ENCODE assay signal across 8 cellular contexts in genomic region chr12:110583137-110584059, GRCh38. TPM values are rescaled to one million over a fixed set of nuclear protein-coding genes. Genes with fewer than 3 reads are reported as not detected.
DNase-seq lines count a peak whose midpoint lies in the region; ATAC-seq, FAIRE-seq and TF ChIP-seq lines count a peak whose summit lies in the region.

Gene PPTC7, minus strand, starts transcription at chr12:110583318. Its CDS starts 287 bp downstream, at chr12:110583031.

- H3K4ac ChIP-seq in IMR-90 (ENCODE audit: low read depth, low read length), result peak within 1 kb of the TSS; percentile 74

- H3K9me2 ChIP-seq in OCI-LY7 (ENCODE audit: insufficient read depth, low read length), result no peaks in the 10 kb centered on the region

- H3K36me3 ChIP-seq in IMR-90 (ENCODE audit: control insufficient read depth, insufficient read depth, low read length), result no peaks in the 10 kb centered on the region
- H3K36me3 ChIP-seq in OCI-LY7 (ENCODE audit: insufficient read depth, low read length), result peaks cover 12% of the 10 kb centered on the region; the same call in 1 of the 2 replicates
- H3K36me3 ChIP-seq in endothelial cell of umbilical vein (ENCODE audit: control insufficient read depth in 2 of 2, extremely low read depth in 1 of 2, insufficient read depth in 2 of 2, low read length in 2 of 2), result no peaks in the 10 kb centered on the region

- no peak within 1 kb of the TSS for H2BK120ac ChIP-seq in IMR-90 (ENCODE audit: low read depth, low read length)

- 1% methylated on average over 23 of the region's 52 CpGs; no CpG with 5 or more reads in 1 of the 2 experiments for WGBS in IMR-90 (ENCODE audit: extremely low coverage in 2 of 2, insufficient read length in 1 of 2), 2 experiments

- peak within 1 kb of the TSS; percentile 85 for H3K4me3 ChIP-seq in IMR-90 (ENCODE audit: insufficient read depth, low read depth, low read length)
- peak within 1 kb of the TSS; percentile 86 for H3K4me3 ChIP-seq in OCI-LY7 (ENCODE audit: low read depth, low read length, poor library complexity, severe bottlenecking)
- H3K4me3 ChIP-seq in endothelial cell of umbilical vein (replicated peaks in 1 of 3; ENCODE audit: insufficient read depth in 1 of 3, low read depth in 1 of 3, low read length in 3 of 3), result peak within 1 kb of the TSS; percentile 77 to 91 (median 84)

- H3K9me1 ChIP-seq in IMR-90 (ENCODE audit: insufficient read depth, low read length) (peaks cover 7% of the 10 kb centered on the region), endothelial cell of umbilical vein (replicated peaks; ENCODE audit: control insufficient read depth, extremely low read depth, insufficient read depth, low read length) (no peaks in the 10 kb centered on the region)

- H3K14ac ChIP-seq in IMR-90 (replicated peaks; ENCODE audit: low read depth, low read length), result peak within 1 kb of the TSS; percentile 92

- no peak within 1 kb of the TSS for H4K5ac ChIP-seq in IMR-90 (ENCODE audit: low read depth, low read length)

- peaks cover 12 to 37% of the 10 kb centered on the region in 2 experiments; a peak in 3 of 4 replicates for H3K79me1 ChIP-seq in IMR-90 (ENCODE audit: low read depth in 1 of 2, low read length in 2 of 2)

- H3K56ac ChIP-seq in IMR-90 (ENCODE audit: extremely low read depth, insufficient read depth, low read length), result no peak within 1 kb of the TSS; the same call in 1 of the 2 replicates

- H3K9ac ChIP-seq in IMR-90 (ENCODE audit: low read depth, low read length), result peak within 1 kb of the TSS; percentile 77
- H3K9ac ChIP-seq in endothelial cell of umbilical vein (replicated peaks; ENCODE audit: extremely low read depth, insufficient read depth, low read length), result peak within 1 kb of the TSS; percentile 77

- TF ChIP-seq RAD21 in IMR-90 (IDR thresholded peaks at IDR 0.05; ENCODE audit: low read length), result 0 out of 2 replicates have a peak, but pooled peaks have one; percentile 1

- TF ChIP-seq POLR2A in IMR-90 (IDR thresholded peaks at IDR 0.05; ENCODE audit: low read depth, low read length), result peak; percentile 70
- TF ChIP-seq POLR2A in endothelial cell of umbilical vein (IDR thresholded peaks at IDR 0.05; ENCODE audit: low read depth, low read length), result peak; percentile 90

- peak within 1 kb of the TSS; percentile 90 for H2AK9ac ChIP-seq in IMR-90 (replicated peaks; ENCODE audit: low read depth, low read length, poor library complexity)

- TF ChIP-seq CTCF in D721Med (IDR thresholded peaks at IDR 0.05; ENCODE audit: insufficient read depth, missing control alignments) (no peak), IMR-90 (conservative IDR thresholded peaks at IDR 0.05; ENCODE audit: low read depth, low read length) (no peak), OCI-LY7 (conservative IDR thresholded peaks at IDR 0.05; ENCODE audit: low read length) (no peak), endothelial cell of umbilical vein (IDR thresholded peaks at IDR 0.05; ENCODE audit: extremely low read depth in 1 of 2, insufficient read depth in 1 of 2, low read depth in 1 of 2, low read length in 2 of 2) (no peak)

- no peaks in the 10 kb centered on the region for H3K9me3 ChIP-seq in IMR-90 (ENCODE audit: control insufficient read depth, insufficient read depth, low read length)
- no peaks in the 10 kb centered on the region for H3K9me3 ChIP-seq in OCI-LY7 (ENCODE audit: low read length)
- H3K9me3 ChIP-seq in endothelial cell of umbilical vein (replicated peaks; ENCODE audit: control insufficient read depth, insufficient read depth, low read length), result no peaks in the 10 kb centered on the region

- no peak within 1 kb of the TSS; the same call in 1 of the 2 replicates for H4K91ac ChIP-seq in IMR-90 (ENCODE audit: insufficient read depth, low read depth, low read length)

- BruUV-seq in IMR-90 (replicated peaks; lab: Mats Ljungman, UMichigan) (no TSS peak), OCI-LY7 (replicated peaks; lab: Mats Ljungman, UMichigan) (no TSS peak), endothelial cell of umbilical vein (replicated peaks; lab: Mats Ljungman, UMichigan) (TSS peak; percentile 24)

- peaks cover 30% of the 10 kb centered on the region for H4K20me1 ChIP-seq in IMR-90 (ENCODE audit: insufficient read depth, low read length)
- peaks cover 18% of the 10 kb centered on the region for H4K20me1 ChIP-seq in OCI-LY7 (ENCODE audit: insufficient read depth, low read length)
- no peaks in the 10 kb centered on the region for H4K20me1 ChIP-seq in endothelial cell of umbilical vein (replicated peaks; ENCODE audit: control insufficient read depth, extremely low read depth, insufficient read depth, low read length)

- ATAC-seq in GM21526 (IDR thresholded peaks at IDR 0.05; ENCODE audit: low FRiP score, unreplicated experiment) (peak; percentile 79), IMR-90 (ENCODE audit: low read depth) (peak; percentile 99)

- peak within 1 kb of the TSS; percentile 25 to 71 for H4K8ac ChIP-seq in IMR-90 (ENCODE audit: low read depth in 2 of 2, low read length in 2 of 2)

- H2BK20ac ChIP-seq in IMR-90 (ENCODE audit: low read depth, low read length), result no peak within 1 kb of the TSS

- H3K79me2 ChIP-seq in OCI-LY7 (ENCODE audit: insufficient read depth, low read depth, low read length), result peaks cover 44% of the 10 kb centered on the region
- peaks cover 42% of the 10 kb centered on the region for H3K79me2 ChIP-seq in endothelial cell of umbilical vein (ENCODE audit: control insufficient read depth, insufficient read depth, low read length)

- intact Hi-C loops in IMR-90 (cut with micrococcal nuclease) (loop anchor here (5.0 kb wide), 1 partner anchor 36 kb away; no protein-coding TSS in a partner anchor), OCI-LY7 (cut with micrococcal nuclease; ENCODE audit: unreplicated experiment) (loop anchor here (10.0 kb wide), 1 partner anchor 299 kb away; the partner anchor contains the start of gene ATP2A2), endothelial cell of umbilical vein (cut with micrococcal nuclease) (loop anchor here (1.0 to 5.0 kb wide), 3 partner anchors 37 to 116 kb away; partner anchors contain the start of genes FAM216A, GPN3, RAD9B and VPS29)

- peak within 1 kb of the TSS; percentile 47 for H2BK5ac ChIP-seq in IMR-90 (ENCODE audit: low read depth, low read length, poor library complexity, severe bottlenecking)

- peak within 1 kb of the TSS; percentile 14; the same call in 1 of the 2 replicates for H2AK5ac ChIP-seq in IMR-90 (ENCODE audit: low read depth, low read length)

- H3K27me3 ChIP-seq in IMR-90 (ENCODE audit: control insufficient read depth, insufficient read depth, low read length) (no peaks in the 10 kb centered on the region), endothelial cell of umbilical vein (ENCODE audit: control insufficient read depth in 2 of 2, insufficient read depth in 2 of 2, low read length in 2 of 2) (no peaks in the 10 kb centered on the region)

- POLR2A ChIA-PET in IMR-90 (lab: Charles Lee; ENCODE audit: unreplicated experiment), result no interaction called here
- POLR2A ChIA-PET in OCI-LY7 (lab: Charles Lee), result interaction anchor here (0.6 to 1.0 kb wide), 4 partner anchors 17 to 45 kb away, joined by 3 to 5 read pairs (median 4); no protein-coding TSS in a partner anchor
- POLR2A ChIA-PET in endothelial cell of umbilical vein (lab: Charles Lee), result no interaction called here

- FAIRE-seq in D721Med (lab: Jason Lieb, UNC) (no peak), endothelial cell of umbilical vein (lab: Jason Lieb, UNC) (peak; percentile 92)

- peak within 1 kb of the TSS; percentile 36 for H3K27ac ChIP-seq in IMR-90 (ENCODE audit: insufficient read depth, low read length)
- peak within 1 kb of the TSS; percentile 57 for H3K27ac ChIP-seq in OCI-LY7 (ENCODE audit: low read depth, low read length, poor library complexity, severe bottlenecking)
- H3K27ac ChIP-seq in endothelial cell of umbilical vein (ENCODE audit: insufficient read depth, low read depth, low read length), result peak within 1 kb of the TSS; percentile 30

- no peak within 1 kb of the TSS for H3K18ac ChIP-seq in IMR-90 (ENCODE audit: low read depth, low read length)

- H2BK15ac ChIP-seq in IMR-90 (ENCODE audit: low read depth, low read length), result no peak within 1 kb of the TSS; the same call in 2 of the 3 replicates

- H3K4me1 ChIP-seq in IMR-90 (ENCODE audit: control insufficient read depth, insufficient read depth, low read length), result peaks cover 13% of the 10 kb centered on the region
- H3K4me1 ChIP-seq in OCI-LY7 (ENCODE audit: insufficient read depth, low read length, poor library complexity, severe bottlenecking), result peaks cover 57% of the 10 kb centered on the region
- H3K4me1 ChIP-seq in endothelial cell of umbilical vein (ENCODE audit: control insufficient read depth, extremely low read depth, insufficient read depth, low read length), result peaks cover 29% of the 10 kb centered on the region

- H3K23ac ChIP-seq in IMR-90 (ENCODE audit: low read depth, low read length), result peak within 1 kb of the TSS; percentile 98

- in situ Hi-C loops in IMR-90 (cut with MboI; ENCODE audit: low sequenced_read_pairs), result no loop called here

- H2AFZ ChIP-seq in IMR-90 (replicated peaks; ENCODE audit: low read length, poor library complexity) (peak within 1 kb of the TSS; percentile 93), OCI-LY7 (ENCODE audit: low read length) (peak within 1 kb of the TSS; percentile 97), endothelial cell of umbilical vein (ENCODE audit: low read depth, low read length) (peak within 1 kb of the TSS; percentile 75)

- CTCF ChIA-PET in IMR-90 (lab: Yijun Ruan, JAX) (no interaction called here), OCI-LY7 (lab: Charles Lee; ENCODE audit: unreplicated experiment) (no interaction called here), endothelial cell of umbilical vein (lab: Charles Lee) (interaction anchor here (3.2 kb wide), 1 partner anchor 18 kb away, joined by 27 read pairs; no protein-coding TSS in a partner anchor)

- DNase-seq in D721Med (ENCODE audit: insufficient read length, low spot score) (peak; percentile 76), IMR-90 (peak; percentile 94), OCI-LY7 (ENCODE audit: low spot score) (peak; percentile 99), activated T-cell treated with anti-CD3 and anti-CD28 coated beads for 1 hour (ENCODE audit: low read depth) (peak; percentile 96), endothelial cell of umbilical vein (ENCODE audit: low read depth, low spot score) (peak; percentile 95), midbrain (lab: John Stamatoyannopoulos, UW) (peak; percentile 99)
- peak; percentile 93 to 95 for DNase-seq in stimulated activated CD8-positive, alpha-beta memory T cell treated with anti-CD3 and anti-CD28 coated beads, Interleukin-15, amount 100 ng/mL, for 48 hours (ENCODE audit: low read depth in 2 of 2)

- dilution Hi-C loops in IMR-90 (cut with HindIII; ENCODE audit: low sequenced_read_pairs, unreplicated experiment), result no loop called here
- dilution Hi-C loops in endothelial cell of umbilical vein (cut with MboI; ENCODE audit: extremely low pct_ligation_motif_present, low sequenced_read_pairs), result no loop called here

- H3K4me2 ChIP-seq in IMR-90 (ENCODE audit: low read depth, low read length) (peak within 1 kb of the TSS; percentile 95), OCI-LY7 (ENCODE audit: low read length) (peak within 1 kb of the TSS; percentile 88), endothelial cell of umbilical vein (ENCODE audit: insufficient read depth, low read length) (peak within 1 kb of the TSS; percentile 97)

RNA-seq across cellular contexts. Expression of gene PPTC7, which starts in this region (rescaled TPM):
- total RNA-seq in IMR-90 (2012; rRNA removed) (4.1 and 4.7 TPM in 2 replicates), OCI-LY7 (2022) (29.7 and 30.6 TPM in 2 replicates), endothelial cell of umbilical vein (15.2 and 17.0 TPM in 2 replicates)
- polyA plus RNA-seq in IMR-90 (2012; rRNA removed) (5.9 and 6.8 TPM in 2 replicates), endothelial cell of umbilical vein (6.8 and 8.4 TPM in 2 replicates)
- polyA plus RNA-seq in IMR-90 (2012; cell fraction: cytosol; rRNA removed), result 1.7 and 1.9 TPM in 2 replicates
- 1.8 and 7.3 TPM in 2 replicates for polyA plus RNA-seq in IMR-90 (2012; cell fraction: nucleus; rRNA removed; ENCODE audit: low replicate concordance)
- total RNA-seq in OCI-LY7 (2014; rRNA removed; shearing (Covaris generic)), result 8.3 and 11.4 TPM in 2 replicates
- polyA plus RNA-seq in endothelial cell of umbilical vein (2011; cell fraction: cytosol; rRNA removed), result 7.6 and 7.7 TPM in 2 replicates
- 10.7 and 14.5 TPM in 2 replicates for polyA plus RNA-seq in endothelial cell of umbilical vein (2011; cell fraction: nucleus; rRNA removed)
- polyA plus RNA-seq in endothelial cell of umbilical vein (2012), result 16.2 and 20.9 TPM in 2 replicates
- 27.4 and 28.7 TPM in 2 replicates for polyA minus RNA-seq in endothelial cell of umbilical vein
- polyA minus RNA-seq in endothelial cell of umbilical vein (2011; cell fraction: cytosol; rRNA and poly(A)+ RNA removed), result 16.2 TPM
- polyA minus RNA-seq in endothelial cell of umbilical vein (2011; cell fraction: nucleus; rRNA and poly(A)+ RNA removed), result 9.0 and 15.4 TPM in 2 replicates

Comparison
In these comparisons a context has a peak if more than half of its experiments do, and no peak if none do; other contexts are left out.
1. Peak in every context shown above with its lines: DNase-seq, ATAC-seq, H3K4me3 ChIP-seq and H3K27ac ChIP-seq.